12 cellular contexts compared by ENCODE assay signal in the genomic region with DNA sequence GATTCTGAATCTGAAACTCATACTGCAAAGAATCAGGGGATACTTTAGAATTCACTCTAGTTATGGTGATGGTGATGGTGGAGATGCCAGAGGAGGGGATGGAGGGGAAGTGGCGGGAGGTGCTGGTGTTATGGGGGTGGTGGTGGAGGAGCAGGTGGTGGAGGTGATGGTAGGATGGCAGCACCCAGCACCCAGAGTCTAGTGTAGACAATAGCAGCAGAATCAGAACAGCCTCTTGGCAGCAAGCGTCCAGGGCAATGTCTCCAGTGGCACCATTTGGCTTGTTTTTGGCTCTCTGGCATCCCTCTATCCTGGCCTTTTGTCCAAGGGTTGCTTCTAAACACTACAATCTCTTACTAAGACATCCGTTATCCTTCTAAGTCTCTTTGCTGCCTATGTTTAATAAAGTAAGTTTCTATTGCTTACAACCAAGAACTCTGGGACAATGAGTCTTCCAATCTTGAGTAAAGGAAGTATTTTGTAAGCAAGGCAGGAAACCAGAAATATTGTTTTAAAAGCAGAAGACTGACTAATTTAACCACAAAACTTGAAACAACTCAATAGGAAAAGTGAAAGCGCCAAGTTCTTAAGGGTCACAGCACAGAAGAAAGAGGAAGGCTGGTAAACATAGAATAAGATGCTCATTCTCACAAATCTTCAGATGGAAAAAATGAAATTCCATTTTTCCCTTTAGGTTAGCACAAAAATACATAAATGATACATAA. TPM values are rescaled to one million over a fixed set of nuclear protein-coding genes. Genes with fewer than 3 reads are reported as not detected.
DNase-seq lines count a peak whose midpoint lies in the region; ATAC-seq and TF ChIP-seq lines count a peak whose summit lies in the region.
"Had no signal": no experiment of that assay in that cellular context is flagged by ENCODE, and none has a peak within 500 bp of the region (broad histone marks: within the 10 kb centered on the region; RNA-seq: fewer than 3 reads in every experiment).

No MANE protein-coding gene starts in this region.

- H3K27me3 Mint-ChIP-seq in CD4-positive, CD25-positive, alpha-beta regulatory T cell = no peaks in the 10 kb centered on the region
- no peaks in the 10 kb centered on the region for H3K27me3 Mint-ChIP-seq in activated CD4-positive, alpha-beta memory T cell treated with anti-CD3 and anti-CD28 coated beads for 36 hours

- DNase-seq in CD4-positive, CD25-positive, alpha-beta regulatory T cell = peak in 2 of 3 donors; percentile 39 to 55
- DNase-seq in HT1080 (ENCODE audit: low read depth) = peak; percentile 62
- no peak for DNase-seq in activated CD4-positive, alpha-beta memory T cell treated with anti-CD3 and anti-CD28 coated beads for 36 hours
- no peak for DNase-seq in lower lobe of right lung
- DNase-seq in T1000 (lab: John Stamatoyannopoulos, UW) = no peak
- DNase-seq in NCI-H446 (lab: John Stamatoyannopoulos, UW) = no peak
- no peak for DNase-seq in HUDEP-2 (lab: John Stamatoyannopoulos, UW; ENCODE audit: unreplicated experiment in 76 of 76)
- DNase-seq: SJCRH30 had no signal

- intact Hi-C loops in activated CD4-positive, alpha-beta memory T cell treated with anti-CD3 and anti-CD28 coated beads for 36 hours (cut with micrococcal nuclease) = loop anchor here (1.0 to 2.0 kb wide), 4 partner anchors 8 to 96 kb away; no protein-coding TSS in a partner anchor
- intact Hi-C loops in lower lobe of right lung (cut with DNase I) = no loop called here

- H3K9me3 ChIP-seq in CD4-positive, CD25-positive, alpha-beta regulatory T cell (ENCODE audit: control insufficient read depth in 2 of 2, low read length in 2 of 2) = no peaks in the 10 kb centered on the region
- H3K9me3 ChIP-seq in lower lobe of right lung = no peaks in the 10 kb centered on the region
- H3K9me3 ChIP-seq: ascending aorta, SJCRH30 had no signal

- H3K36me3 Mint-ChIP-seq in CD4-positive, CD25-positive, alpha-beta regulatory T cell = no peaks in the 10 kb centered on the region
- H3K36me3 Mint-ChIP-seq in activated CD4-positive, alpha-beta memory T cell treated with anti-CD3 and anti-CD28 coated beads for 36 hours = peaks cover 4% of the 10 kb centered on the region

- peak; percentile 58 to 59 for ATAC-seq in CD4-positive, CD25-positive, alpha-beta regulatory T cell (ENCODE audit: low read depth in 2 of 2)
- ATAC-seq in lower lobe of right lung (peak; percentile 13 to 38), HG03280 (IDR thresholded peaks at IDR 0.05; ENCODE audit: unreplicated experiment) (no peak)

- H3K27ac ChIP-seq in CD4-positive, CD25-positive, alpha-beta regulatory T cell (ENCODE audit: insufficient read depth, low read length, poor library complexity, severe bottlenecking) = no peak overlapping the region
- H3K27ac ChIP-seq in lower lobe of right lung = no peak overlapping the region
- H3K27ac ChIP-seq: ascending aorta, SJCRH30 had no signal

- H3K4me1 Mint-ChIP-seq in CD4-positive, CD25-positive, alpha-beta regulatory T cell = peaks cover 7 to 72% (median 28%) of the 10 kb centered on the region in 4 donors
- H3K4me1 Mint-ChIP-seq in activated CD4-positive, alpha-beta memory T cell treated with anti-CD3 and anti-CD28 coated beads for 36 hours (ENCODE audit: low read depth) = peaks cover 76% of the 10 kb centered on the region

- POLR2A ChIA-PET in activated CD4-positive, alpha-beta memory T cell treated with anti-CD3 and anti-CD28 coated beads for 36 hours (lab: Charles Lee) = no interaction called here

- H3K4me3 ChIP-seq in CD4-positive, CD25-positive, alpha-beta regulatory T cell (ENCODE audit: low read depth, low read length) = no peak overlapping the region
- no peak overlapping the region for H3K4me3 ChIP-seq in lower lobe of right lung
- H3K4me3 ChIP-seq: ascending aorta, K562, SJCRH30 had no signal

- no peak for TF ChIP-seq CTCF in lower lobe of right lung (IDR thresholded peaks at IDR 0.05)

- H3K4me1 ChIP-seq in CD4-positive, CD25-positive, alpha-beta regulatory T cell (ENCODE audit: control insufficient read depth, insufficient read depth, low read length, poor library complexity, severe bottlenecking) = peaks cover 22% of the 10 kb centered on the region
- H3K4me1 ChIP-seq in lower lobe of right lung = no peaks in the 10 kb centered on the region
- H3K4me1 ChIP-seq: SJCRH30 had no signal

- no peaks in the 10 kb centered on the region for H3K36me3 ChIP-seq in CD4-positive, CD25-positive, alpha-beta regulatory T cell (ENCODE audit: control insufficient read depth, insufficient read depth, low read length)
- H3K36me3 ChIP-seq in lower lobe of right lung = no peaks in the 10 kb centered on the region
- H3K36me3 ChIP-seq: ascending aorta, SJCRH30 had no signal

- H3K9me3 Mint-ChIP-seq in CD4-positive, CD25-positive, alpha-beta regulatory T cell = peaks cover 0 to 2% (median 0%) of the 10 kb centered on the region in 7 donors
- H3K9me3 Mint-ChIP-seq in activated CD4-positive, alpha-beta memory T cell treated with anti-CD3 and anti-CD28 coated beads for 36 hours = no peaks in the 10 kb centered on the region

- no peaks in the 10 kb centered on the region for H3K27me3 ChIP-seq in CD4-positive, CD25-positive, alpha-beta regulatory T cell (ENCODE audit: control insufficient read depth, insufficient read depth, low read length)
- peaks cover 4% of the 10 kb centered on the region for H3K27me3 ChIP-seq in lower lobe of right lung (ENCODE audit: low read depth)
- H3K27me3 ChIP-seq: ascending aorta, SJCRH30 had no signal

- peak overlapping the region; percentile 43 to 97 (median 57) for H3K27ac Mint-ChIP-seq in CD4-positive, CD25-positive, alpha-beta regulatory T cell
- H3K27ac Mint-ChIP-seq in activated CD4-positive, alpha-beta memory T cell treated with anti-CD3 and anti-CD28 coated beads for 36 hours = peak overlapping the region; percentile 88
- H3K27ac Mint-ChIP-seq: progenitor cell of endocrine pancreas had no signal

- H3K4me3 Mint-ChIP-seq in CD4-positive, CD25-positive, alpha-beta regulatory T cell = peak overlapping the region in 3 of 4 donors; percentile 14 to 60 (median 23)
- H3K4me3 Mint-ChIP-seq in activated CD4-positive, alpha-beta memory T cell treated with anti-CD3 and anti-CD28 coated beads for 36 hours = peak overlapping the region; percentile 2

- CTCF ChIA-PET in activated CD4-positive, alpha-beta memory T cell treated with anti-CD3 and anti-CD28 coated beads for 36 hours (lab: Charles Lee) = no interaction called here

RNA-seq across cellular contexts. Expression of a gene that starts 42.4 kb away (rescaled TPM):
- total RNA-seq in CD4-positive, CD25-positive, alpha-beta regulatory T cell = not detected
- polyA plus RNA-seq in CD4-positive, CD25-positive, alpha-beta regulatory T cell = not detected
- total RNA-seq in HT1080 (2014; rRNA removed; shearing (Covaris generic)) = not detected in 2 replicates
- polyA plus RNA-seq in HT1080 (2015; cell fraction: cytosol; rRNA removed) = not detected in 2 replicates
- not detected in 2 replicates for polyA plus RNA-seq in HT1080 (2015; cell fraction: nucleus; rRNA removed)
- total RNA-seq in activated CD4-positive, alpha-beta memory T cell treated with anti-CD3 and anti-CD28 coated beads for 36 hours = under 1 TPM; 0.50 to 0.56 TPM
- 14.5 TPM for total RNA-seq in lower lobe of right lung
- total RNA-seq: progenitor cell of endocrine pancreas, SJCRH30 had no signal

Comparison
In these comparisons a context has a peak if more than half of its experiments do, and no peak if none do; other contexts are left out.
1. DNase-seq: peak in CD4-positive, CD25-positive, alpha-beta regulatory T cell (2 of 3) and HT1080 (single experiment); none in activated CD4-positive, alpha-beta memory T cell treated with anti-CD3 and anti-CD28 coated beads for 36 hours (single experiment), lower lobe of right lung (single experiment), T1000 (single experiment), NCI-H446 (0 of 2) and HUDEP-2 (0 of 76).